ENCODE assay signal across 23 cellular contexts in the genomic region with DNA sequence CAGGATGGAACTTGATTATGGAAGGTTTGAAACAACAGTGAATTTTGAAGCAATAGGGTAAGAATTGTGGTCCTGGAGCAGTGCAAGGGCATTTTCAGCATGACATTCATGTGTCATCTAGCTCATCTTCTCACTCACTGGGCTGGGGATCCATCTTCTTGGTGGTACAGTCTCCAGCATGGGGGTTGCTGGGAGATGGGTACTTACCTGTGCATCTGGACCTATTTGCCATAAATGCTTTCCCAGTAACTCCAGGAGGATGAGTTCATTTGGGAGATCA. TPM values are rescaled to one million over a fixed set of nuclear protein-coding genes. Genes with fewer than 3 reads are reported as not detected.
A peak's percentile ranks its signal among the peaks of the same experiment; 100 is the strongest.
DNase-seq lines count a peak whose midpoint lies in the region; ATAC-seq and TF ChIP-seq lines count a peak whose summit lies in the region.
"Had no signal": no experiment of that assay in that cellular context is flagged by ENCODE, and none has a peak within 500 bp of the region (broad histone marks: within the 10 kb centered on the region; RNA-seq: fewer than 3 reads in every experiment).

No MANE protein-coding gene starts in this region.

- H3K27ac Mint-ChIP-seq in CD8-positive, alpha-beta T cell: peak overlapping the region; percentile 49
- H3K27ac Mint-ChIP-seq in HFFc6: 0 out of 2 replicates have a peak overlapping the region, but pooled peaks have one; percentile 42
- H3K27ac Mint-ChIP-seq in activated naive CD8-positive, alpha-beta T cell: peak overlapping the region; percentile 66
- H3K27ac Mint-ChIP-seq: mesothelial cell of epicardium had no signal

- no peak for ATAC-seq in CD8-positive, alpha-beta T cell
- no peak for ATAC-seq in HG02884 (IDR thresholded peaks at IDR 0.05; ENCODE audit: unreplicated experiment)
- ATAC-seq: gastroesophageal sphincter had no signal

- peaks cover 46% of the 10 kb centered on the region for H3K4me1 Mint-ChIP-seq in CD8-positive, alpha-beta T cell (ENCODE audit: low read depth)
- peaks cover 29% of the 10 kb centered on the region for H3K4me1 Mint-ChIP-seq in HFFc6 (ENCODE audit: low read depth)
- H3K4me1 Mint-ChIP-seq in activated naive CD8-positive, alpha-beta T cell (ENCODE audit: low read depth): peaks cover 49% of the 10 kb centered on the region

- no peaks in the 10 kb centered on the region for H3K27me3 Mint-ChIP-seq in CD8-positive, alpha-beta T cell (ENCODE audit: low read depth)
- no peaks in the 10 kb centered on the region; the same call in 1 of the 2 replicates for H3K27me3 Mint-ChIP-seq in HFFc6 (ENCODE audit: insufficient read depth)
- H3K27me3 Mint-ChIP-seq in activated naive CD8-positive, alpha-beta T cell: no peaks in the 10 kb centered on the region
- H3K27me3 Mint-ChIP-seq: activated CD8-positive, alpha-beta memory T cell treated with anti-CD3 and anti-CD28 coated beads, Interleukin-2, amount 10 ng/mL, durations not matched to agents 7 days and 5 days; naive B cell had no signal

- H3K4me3 ChIP-seq in CD8-positive, alpha-beta T cell (ENCODE audit: low read depth, low read length): no peak overlapping the region
- H3K4me3 ChIP-seq: gastroesophageal sphincter, left ventricle myocardium inferior, testis had no signal

- intact Hi-C loops in CD8-positive, alpha-beta T cell (cut with DNase I, micrococcal nuclease): no loop called here

- POLR2A ChIA-PET in CD8-positive, alpha-beta T cell (lab: Charles Lee): interaction anchor here (1.2 kb wide), 1 partner anchor 17 kb away, joined by 4 read pairs; no protein-coding TSS in a partner anchor

- H3K4me3 Mint-ChIP-seq in CD8-positive, alpha-beta T cell: no peak overlapping the region
- H3K4me3 Mint-ChIP-seq in HFFc6: no peak overlapping the region
- peak overlapping the region; percentile 94 for H3K4me3 Mint-ChIP-seq in activated naive CD8-positive, alpha-beta T cell
- H3K4me3 Mint-ChIP-seq: activated CD8-positive, alpha-beta memory T cell treated with anti-CD3 and anti-CD28 coated beads, Interleukin-2, amount 10 ng/mL, durations not matched to agents 7 days and 5 days; mesothelial cell of epicardium; naive B cell had no signal

- peaks cover 31% of the 10 kb centered on the region for H3K4me1 ChIP-seq in CD8-positive, alpha-beta T cell (ENCODE audit: insufficient read depth, low read length)

- H3K9me3 Mint-ChIP-seq in CD8-positive, alpha-beta T cell: no peaks in the 10 kb centered on the region
- H3K9me3 Mint-ChIP-seq in HFFc6: no peaks in the 10 kb centered on the region
- no peaks in the 10 kb centered on the region for H3K9me3 Mint-ChIP-seq in activated naive CD8-positive, alpha-beta T cell (ENCODE audit: low read depth)
- H3K9me3 Mint-ChIP-seq: naive B cell had no signal

- no peaks in the 10 kb centered on the region for H3K27me3 ChIP-seq in CD8-positive, alpha-beta T cell (ENCODE audit: insufficient read depth, low read length)
- H3K27me3 ChIP-seq: gastroesophageal sphincter, testis had no signal

- CTCF ChIA-PET in CD8-positive, alpha-beta T cell (lab: Charles Lee): interaction anchor here (3.3 kb wide), 1 partner anchor 17 kb away, joined by 15 read pairs; no protein-coding TSS in a partner anchor

- no peak for DNase-seq in CD8-positive, alpha-beta T cell
- DNase-seq in HFFc6: no peak
- peak; percentile 54 for DNase-seq in globus pallidus (ENCODE audit: low spot score)
- DNase-seq in H4 (ENCODE audit: low spot score): no peak
- DNase-seq in NCI-H2171 (lab: John Stamatoyannopoulos, UW): no peak
- DNase-seq: activated CD4-positive, alpha-beta T cell treated with anti-CD3 and anti-CD28 coated beads for 4 hours; activated CD8-positive, alpha-beta memory T cell treated with anti-CD3 and anti-CD28 coated beads, Interleukin-2, amount 10 ng/mL, durations not matched to agents 7 days and 5 days; GOT3; left ventricle myocardium inferior; naive B cell; NCI-H1417 treated with DMSO at 0.1 percent for 48 hours; NCI-H2081 treated with DMSO at 0.1 percent for 48 hours; NCI-H446; NCI-H82; occipital lobe; SK-N-SH; stimulated activated naive CD4-positive, alpha-beta T cell; T-helper 2 cell; testis had no signal

- no peaks in the 10 kb centered on the region for H3K9me3 ChIP-seq in CD8-positive, alpha-beta T cell (ENCODE audit: low read length)
- H3K9me3 ChIP-seq: gastroesophageal sphincter, left ventricle myocardium inferior, SK-N-SH, testis had no signal

- H3K27ac ChIP-seq in CD8-positive, alpha-beta T cell (ENCODE audit: low read depth, low read length): no peak overlapping the region
- H3K27ac ChIP-seq: gastroesophageal sphincter, left ventricle myocardium inferior, testis had no signal

- peaks cover 43% of the 10 kb centered on the region for H3K36me3 ChIP-seq in CD8-positive, alpha-beta T cell (ENCODE audit: insufficient read depth, low read length)

- no peak for TF ChIP-seq CTCF in CD8-positive, alpha-beta T cell (IDR thresholded peaks at IDR 0.05)
- TF ChIP-seq CTCF in HFFc6 (IDR thresholded peaks at IDR 0.05): no peak

- peaks cover 69% of the 10 kb centered on the region for H3K36me3 Mint-ChIP-seq in CD8-positive, alpha-beta T cell
- peaks cover 58% of the 10 kb centered on the region for H3K36me3 Mint-ChIP-seq in HFFc6 (ENCODE audit: low read depth)
- peaks cover 33% of the 10 kb centered on the region for H3K36me3 Mint-ChIP-seq in activated naive CD8-positive, alpha-beta T cell

RNA-seq across cellular contexts. Expression of a gene that starts 7.2 kb away (rescaled TPM):
- 100 to 1,000 TPM; 532 to 539 TPM for total RNA-seq in CD8-positive, alpha-beta T cell
- total RNA-seq in HFFc6 (2021; fragmentation: NEBNext Ultra II Directional; extraction: Animal tissue kit (Norgen Biotek cat#: 25700)): 100 to 1,000 TPM; 616 to 859 (median 665) TPM
- total RNA-seq in H4 (2014; rRNA removed; shearing (Covaris generic)): 518 and 574 TPM in 2 replicates
